ENCODE assay signal across 1 cellular context in the genomic region with DNA sequence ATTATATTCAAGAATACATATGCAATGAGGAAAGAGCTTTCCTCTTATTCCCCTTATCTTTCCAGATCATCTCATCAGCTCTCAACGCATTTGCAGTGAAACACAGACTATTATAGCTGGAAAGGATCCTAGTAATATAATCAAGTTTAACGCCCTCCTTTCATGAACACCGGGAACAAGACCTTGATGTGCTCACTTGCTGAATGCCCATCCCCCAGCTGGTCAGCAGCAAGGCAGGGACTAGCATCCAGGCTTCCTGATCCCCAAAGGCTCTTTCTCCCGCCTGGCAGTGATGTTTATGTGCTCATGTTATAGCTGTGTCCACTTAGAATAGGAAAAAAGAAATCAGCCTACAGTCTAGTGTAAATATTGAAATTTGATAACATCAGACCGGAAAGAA.
TF ChIP-seq lines count a peak whose summit lies in the region.

No MANE protein-coding gene starts in this region.

TF ChIP-seq in GM23338, 12 proteins besides CTCF, POLR2A, EP300 and RAD21 (continued from another document):
- TF ChIP-seq, protein P1, sequence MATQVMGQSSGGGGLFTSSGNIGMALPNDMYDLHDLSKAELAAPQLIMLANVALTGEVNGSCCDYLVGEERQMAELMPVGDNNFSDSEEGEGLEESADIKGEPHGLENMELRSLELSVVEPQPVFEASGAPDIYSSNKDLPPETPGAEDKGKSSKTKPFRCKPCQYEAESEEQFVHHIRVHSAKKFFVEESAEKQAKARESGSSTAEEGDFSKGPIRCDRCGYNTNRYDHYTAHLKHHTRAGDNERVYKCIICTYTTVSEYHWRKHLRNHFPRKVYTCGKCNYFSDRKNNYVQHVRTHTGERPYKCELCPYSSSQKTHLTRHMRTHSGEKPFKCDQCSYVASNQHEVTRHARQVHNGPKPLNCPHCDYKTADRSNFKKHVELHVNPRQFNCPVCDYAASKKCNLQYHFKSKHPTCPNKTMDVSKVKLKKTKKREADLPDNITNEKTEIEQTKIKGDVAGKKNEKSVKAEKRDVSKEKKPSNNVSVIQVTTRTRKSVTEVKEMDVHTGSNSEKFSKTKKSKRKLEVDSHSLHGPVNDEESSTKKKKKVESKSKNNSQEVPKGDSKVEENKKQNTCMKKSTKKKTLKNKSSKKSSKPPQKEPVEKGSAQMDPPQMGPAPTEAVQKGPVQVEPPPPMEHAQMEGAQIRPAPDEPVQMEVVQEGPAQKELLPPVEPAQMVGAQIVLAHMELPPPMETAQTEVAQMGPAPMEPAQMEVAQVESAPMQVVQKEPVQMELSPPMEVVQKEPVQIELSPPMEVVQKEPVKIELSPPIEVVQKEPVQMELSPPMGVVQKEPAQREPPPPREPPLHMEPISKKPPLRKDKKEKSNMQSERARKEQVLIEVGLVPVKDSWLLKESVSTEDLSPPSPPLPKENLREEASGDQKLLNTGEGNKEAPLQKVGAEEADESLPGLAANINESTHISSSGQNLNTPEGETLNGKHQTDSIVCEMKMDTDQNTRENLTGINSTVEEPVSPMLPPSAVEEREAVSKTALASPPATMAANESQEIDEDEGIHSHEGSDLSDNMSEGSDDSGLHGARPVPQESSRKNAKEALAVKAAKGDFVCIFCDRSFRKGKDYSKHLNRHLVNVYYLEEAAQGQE (IDR thresholded peaks at IDR 0.05; ENCODE audit: unreplicated experiment): no peak
- TF ChIP-seq, protein P2, sequence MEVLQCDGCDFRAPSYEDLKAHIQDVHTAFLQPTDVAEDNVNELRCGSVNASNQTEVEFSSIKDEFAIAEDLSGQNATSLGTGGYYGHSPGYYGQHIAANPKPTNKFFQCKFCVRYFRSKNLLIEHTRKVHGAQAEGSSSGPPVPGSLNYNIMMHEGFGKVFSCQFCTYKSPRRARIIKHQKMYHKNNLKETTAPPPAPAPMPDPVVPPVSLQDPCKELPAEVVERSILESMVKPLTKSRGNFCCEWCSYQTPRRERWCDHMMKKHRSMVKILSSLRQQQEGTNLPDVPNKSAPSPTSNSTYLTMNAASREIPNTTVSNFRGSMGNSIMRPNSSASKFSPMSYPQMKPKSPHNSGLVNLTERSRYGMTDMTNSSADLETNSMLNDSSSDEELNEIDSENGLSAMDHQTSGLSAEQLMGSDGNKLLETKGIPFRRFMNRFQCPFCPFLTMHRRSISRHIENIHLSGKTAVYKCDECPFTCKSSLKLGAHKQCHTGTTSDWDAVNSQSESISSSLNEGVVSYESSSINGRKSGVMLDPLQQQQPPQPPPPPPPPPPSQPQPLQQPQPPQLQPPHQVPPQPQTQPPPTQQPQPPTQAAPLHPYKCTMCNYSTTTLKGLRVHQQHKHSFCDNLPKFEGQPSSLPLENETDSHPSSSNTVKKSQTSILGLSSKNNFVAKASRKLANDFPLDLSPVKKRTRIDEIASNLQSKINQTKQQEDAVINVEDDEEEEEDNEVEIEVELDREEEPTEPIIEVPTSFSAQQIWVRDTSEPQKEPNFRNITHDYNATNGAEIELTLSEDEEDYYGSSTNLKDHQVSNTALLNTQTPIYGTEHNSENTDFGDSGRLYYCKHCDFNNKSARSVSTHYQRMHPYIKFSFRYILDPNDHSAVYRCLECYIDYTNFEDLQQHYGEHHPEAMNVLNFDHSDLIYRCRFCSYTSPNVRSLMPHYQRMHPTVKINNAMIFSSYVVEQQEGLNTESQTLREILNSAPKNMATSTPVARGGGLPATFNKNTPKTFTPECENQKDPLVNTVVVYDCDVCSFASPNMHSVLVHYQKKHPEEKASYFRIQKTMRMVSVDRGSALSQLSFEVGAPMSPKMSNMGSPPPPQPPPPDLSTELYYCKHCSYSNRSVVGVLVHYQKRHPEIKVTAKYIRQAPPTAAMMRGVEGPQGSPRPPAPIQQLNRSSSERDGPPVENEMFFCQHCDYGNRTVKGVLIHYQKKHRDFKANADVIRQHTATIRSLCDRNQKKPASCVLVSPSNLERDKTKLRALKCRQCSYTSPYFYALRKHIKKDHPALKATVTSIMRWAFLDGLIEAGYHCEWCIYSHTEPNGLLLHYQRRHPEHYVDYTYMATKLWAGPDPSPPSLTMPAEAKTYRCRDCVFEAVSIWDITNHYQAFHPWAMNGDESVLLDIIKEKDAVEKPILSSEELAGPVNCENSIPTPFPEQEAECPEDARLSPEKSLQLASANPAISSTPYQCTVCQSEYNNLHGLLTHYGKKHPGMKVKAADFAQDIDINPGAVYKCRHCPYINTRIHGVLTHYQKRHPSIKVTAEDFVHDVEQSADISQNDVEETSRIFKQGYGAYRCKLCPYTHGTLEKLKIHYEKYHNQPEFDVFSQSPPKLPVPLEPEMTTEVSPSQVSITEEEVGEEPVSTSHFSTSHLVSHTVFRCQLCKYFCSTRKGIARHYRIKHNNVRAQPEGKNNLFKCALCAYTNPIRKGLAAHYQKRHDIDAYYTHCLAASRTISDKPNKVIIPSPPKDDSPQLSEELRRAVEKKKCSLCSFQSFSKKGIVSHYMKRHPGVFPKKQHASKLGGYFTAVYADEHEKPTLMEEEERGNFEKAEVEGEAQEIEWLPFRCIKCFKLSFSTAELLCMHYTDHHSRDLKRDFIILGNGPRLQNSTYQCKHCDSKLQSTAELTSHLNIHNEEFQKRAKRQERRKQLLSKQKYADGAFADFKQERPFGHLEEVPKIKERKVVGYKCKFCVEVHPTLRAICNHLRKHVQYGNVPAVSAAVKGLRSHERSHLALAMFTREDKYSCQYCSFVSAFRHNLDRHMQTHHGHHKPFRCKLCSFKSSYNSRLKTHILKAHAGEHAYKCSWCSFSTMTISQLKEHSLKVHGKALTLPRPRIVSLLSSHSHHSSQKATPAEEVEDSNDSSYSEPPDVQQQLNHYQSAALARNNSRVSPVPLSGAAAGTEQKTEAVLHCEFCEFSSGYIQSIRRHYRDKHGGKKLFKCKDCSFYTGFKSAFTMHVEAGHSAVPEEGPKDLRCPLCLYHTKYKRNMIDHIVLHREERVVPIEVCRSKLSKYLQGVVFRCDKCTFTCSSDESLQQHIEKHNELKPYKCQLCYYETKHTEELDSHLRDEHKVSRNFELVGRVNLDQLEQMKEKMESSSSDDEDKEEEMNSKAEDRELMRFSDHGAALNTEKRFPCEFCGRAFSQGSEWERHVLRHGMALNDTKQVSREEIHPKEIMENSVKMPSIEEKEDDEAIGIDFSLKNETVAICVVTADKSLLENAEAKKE (CRISPR knock-in tag; IDR thresholded peaks at IDR 0.05): no peak
- no peak for TF ChIP-seq POLR2AphosphoS5 (IDR thresholded peaks at IDR 0.05; ENCODE audit: low read depth)
